Comparison of ENCODE assay signal across 14 cellular contexts in the genomic region with DNA sequence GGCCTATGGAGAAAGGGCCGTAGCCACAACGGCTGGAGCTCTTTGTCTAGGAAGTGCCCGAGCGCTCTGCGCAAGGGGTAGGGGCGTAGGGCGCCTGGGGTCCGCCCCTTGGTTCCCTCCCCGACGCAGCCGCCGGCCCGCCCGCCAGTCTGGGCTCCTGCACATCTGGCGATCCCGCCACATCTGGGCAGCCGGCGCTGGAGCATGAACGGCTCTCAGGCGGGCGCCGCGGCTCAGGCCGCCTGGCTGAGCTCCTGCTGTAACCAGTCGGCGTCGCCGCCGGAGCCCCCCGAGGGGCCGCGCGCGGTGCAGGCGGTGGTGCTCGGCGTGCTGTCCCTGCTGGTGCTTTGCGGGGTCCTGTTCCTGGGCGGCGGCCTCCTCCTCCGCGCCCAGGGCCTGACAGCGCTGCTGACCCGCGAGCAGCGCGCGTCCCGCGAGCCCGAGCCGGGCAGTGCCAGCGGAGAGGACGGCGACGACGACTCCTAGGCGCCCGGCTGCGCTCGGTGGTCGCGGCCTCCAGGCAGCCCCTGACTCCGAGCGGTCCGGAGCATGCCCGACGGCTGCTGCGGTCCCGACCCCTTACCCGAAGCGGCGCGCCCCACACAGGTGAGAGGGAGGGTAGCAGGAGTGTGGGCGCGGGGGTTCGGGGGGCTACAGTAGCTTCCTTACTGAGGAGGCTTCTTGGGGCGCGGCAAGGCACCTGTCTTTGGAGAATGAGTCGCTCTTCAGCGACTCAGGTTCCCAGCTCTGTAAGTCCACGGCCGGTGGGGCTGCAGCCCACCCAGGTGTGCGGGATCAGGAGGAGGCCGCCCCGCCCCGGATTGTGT. TPM values are rescaled to one million over a fixed set of nuclear protein-coding genes. Genes with fewer than 3 reads are reported as not detected.
DNase-seq lines count a peak whose midpoint lies in the region; ATAC-seq and TF ChIP-seq lines count a peak whose summit lies in the region.
"Had no signal": no experiment of that assay in that cellular context is flagged by ENCODE, and none has a peak within 500 bp of the region (broad histone marks: within the 10 kb centered on the region; RNA-seq: fewer than 3 reads in every experiment).

TSS of gene SMIM41 (plus strand) at position 129 of the 827 bp plus-strand sequence. CDS start at position 205, 76 bp downstream.

- peak within 1 kb of the TSS; percentile 22 to 52 (median 36) for H3K4me3 ChIP-seq in esophagus muscularis mucosa
- peak within 1 kb of the TSS; percentile 23 for H3K4me3 ChIP-seq in lung
- peak within 1 kb of the TSS; percentile 17 to 37 (median 30) for H3K4me3 ChIP-seq in stomach

- H3K36me3 ChIP-seq in KOPT-K1 (ENCODE audit: insufficient read depth, low read length): peaks cover 47% of the 10 kb centered on the region
- peaks cover 19 to 52% (median 41%) of the 10 kb centered on the region in 4 donors for H3K36me3 ChIP-seq in esophagus muscularis mucosa
- peaks cover 0 to 28% of the 10 kb centered on the region in 2 donors for H3K36me3 ChIP-seq in lung (ENCODE audit: control insufficient read depth in 2 of 2, insufficient read depth in 2 of 2, low read length in 2 of 2)
- H3K36me3 ChIP-seq in stomach: peaks cover 12 to 54% (median 51%) of the 10 kb centered on the region in 4 donors

- intact Hi-C loops in esophagus muscularis mucosa (cut with DNase I) (no loop called here), stomach (cut with DNase I; ENCODE audit: low total_unique reads) (loop anchor here (5.0 kb wide), 1 partner anchor 52 kb away; no protein-coding TSS in a partner anchor)

- 68% methylated on average over 43 of the region's 87 CpGs for WGBS in esophagus muscularis mucosa
- WGBS in lung, 2 donors: 74 to 79% methylated on average over 75 to 87 of the region's 87 CpGs
- 49 to 84% (median 72%) methylated on average over 17 to 87 of the region's 87 CpGs for WGBS in stomach, 5 donors

- H3K27ac ChIP-seq in KOPT-K1 (ENCODE audit: low read depth, low read length, poor library complexity, severe bottlenecking): peak within 1 kb of the TSS; percentile 58
- peak within 1 kb of the TSS; percentile 68 to 79 (median 74) for H3K27ac ChIP-seq in esophagus muscularis mucosa (replicated peaks in 1 of 4)
- H3K27ac ChIP-seq in lung (ENCODE audit: low read depth in 1 of 2, low read length in 1 of 2): peak within 1 kb of the TSS in 1 of 2 donors; percentile 88
- H3K27ac ChIP-seq in stomach: peak within 1 kb of the TSS in 4 of 5 donors; percentile 62 to 80 (median 74)
- H3K27ac ChIP-seq: C4-2B, epithelial cell of prostate had no signal

- no peak for TF ChIP-seq EP300 in esophagus muscularis mucosa (IDR thresholded peaks at IDR 0.05)
- TF ChIP-seq EP300 in stomach (IDR thresholded peaks at IDR 0.05): no peak

- in situ Hi-C loops in GM13976 (cut with MboI; ENCODE audit: low sequenced_read_pairs, unreplicated experiment): no loop called here

- TF ChIP-seq POLR2A in esophagus muscularis mucosa (IDR thresholded peaks at IDR 0.05; ENCODE audit: low read depth) (no peak), stomach (IDR thresholded peaks at IDR 0.05) (no peak)

- peaks cover 37 to 59% (median 53%) of the 10 kb centered on the region in 4 donors for H3K4me1 ChIP-seq in esophagus muscularis mucosa
- peaks cover 0 to 11% of the 10 kb centered on the region in 2 donors for H3K4me1 ChIP-seq in lung (ENCODE audit: control insufficient read depth in 2 of 2, insufficient read depth in 2 of 2, low read length in 2 of 2)
- H3K4me1 ChIP-seq in stomach: peaks cover 19 to 45% (median 36%) of the 10 kb centered on the region in 4 donors

- TF ChIP-seq CTCF in esophagus muscularis mucosa (IDR thresholded peaks at IDR 0.05) (no peak), lung (IDR thresholded peaks at IDR 0.05; ENCODE audit: control extremely low read depth, extremely low read depth) (no peak), stomach (IDR thresholded peaks at IDR 0.05) (no peak), GM13976 (IDR thresholded peaks at IDR 0.05; ENCODE audit: borderline replicate concordance, control extremely low read depth, extremely low read depth, insufficient read depth, missing control alignments) (no peak)

- DNase-seq in esophagus muscularis mucosa (ENCODE audit: extremely low spot score) (no peak), lung (ENCODE audit: low spot score) (no peak), stomach (no peak), NK-92 (lab: John Stamatoyannopoulos, UW; ENCODE audit: unreplicated experiment) (no peak), GM13976 (ENCODE audit: low spot score) (no peak)
- no peak for DNase-seq in activated effector memory CD4-positive, alpha-beta T cell treated with anti-CD3 and anti-CD28 coated beads, Interleukin-2, amount 50 U/mL, for 16 hours
- DNase-seq: cerebellar nuclear complex, hypothalamus, mesendoderm, MV-4-11 had no signal

- no peak for ATAC-seq in lung (ENCODE audit: insufficient read depth, low FRiP score)
- no peak for ATAC-seq in GM19324 (IDR thresholded peaks at IDR 0.05; ENCODE audit: low FRiP score, unreplicated experiment)

- H3K27me3 ChIP-seq in esophagus muscularis mucosa: no peaks in the 10 kb centered on the region
- H3K27me3 ChIP-seq in lung (ENCODE audit: control insufficient read depth, insufficient read depth): no peaks in the 10 kb centered on the region
- no peaks in the 10 kb centered on the region for H3K27me3 ChIP-seq in stomach

- H3K9me3 ChIP-seq in KOPT-K1 (ENCODE audit: insufficient read depth, low read length, poor library complexity, severe bottlenecking) (no peaks in the 10 kb centered on the region), esophagus muscularis mucosa (no peaks in the 10 kb centered on the region), lung (ENCODE audit: control insufficient read depth in 2 of 2, insufficient read depth in 1 of 2, low read length in 1 of 2) (no peaks in the 10 kb centered on the region), stomach (no peaks in the 10 kb centered on the region)

RNA-seq across cellular contexts. Expression of gene SMIM41, which starts in this region (rescaled TPM):
- 10 to 100 TPM in 1 of 4 donors, 1 to 10 TPM in 3; 2.1 to 26.6 (median 5.6) TPM for total RNA-seq in esophagus muscularis mucosa
- total RNA-seq in lung: 1 to 10 TPM; 2.2 to 6.5 TPM
- 1 to 10 TPM; 1.9 to 7.6 TPM for polyA plus RNA-seq in lung
- total RNA-seq in stomach: 10 to 100 TPM in 1 of 5 donors, 1 to 10 TPM in 3, not detected in 1; 1.1 to 21.6 (median 6.8) TPM
- polyA plus RNA-seq in stomach: 10 to 100 TPM in 1 of 3 donors, 1 to 10 TPM in 2; 1.5 to 11.8 (median 6.5) TPM
